8 cellular contexts compared by ENCODE assay signal in the genomic region with DNA sequence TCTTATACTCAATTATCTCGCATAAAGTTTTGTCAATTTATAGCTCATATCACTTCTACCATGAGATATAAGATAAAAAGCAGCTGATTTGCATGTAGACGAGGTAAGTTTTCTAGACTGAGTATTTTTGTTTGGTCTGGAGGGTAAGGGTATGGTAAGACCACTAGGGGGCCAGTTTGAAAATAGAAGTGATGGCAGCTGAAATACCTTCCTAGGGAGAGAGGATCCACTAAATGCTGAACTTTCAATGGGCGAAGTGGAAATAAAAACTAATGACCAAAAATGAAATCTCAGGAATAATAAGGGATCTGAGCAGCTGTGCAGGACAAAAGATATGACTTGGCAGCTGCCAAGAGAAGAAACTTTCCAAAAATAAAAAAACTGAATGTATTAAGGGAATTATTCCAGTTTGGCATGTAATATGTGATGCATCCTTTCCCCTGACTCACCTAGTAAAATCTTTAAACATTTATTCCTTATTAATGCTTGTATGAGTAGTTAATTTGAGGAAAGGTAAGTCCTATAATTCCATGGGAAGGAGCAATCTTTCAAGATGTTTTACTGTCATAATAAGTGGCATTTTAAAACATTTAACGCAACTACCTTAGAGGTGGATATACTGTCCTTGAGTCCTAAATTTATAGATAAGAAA.
A peak's percentile ranks its signal among the peaks of the same experiment; 100 is the strongest.
DNase-seq lines count a peak whose midpoint lies in the region; ATAC-seq, FAIRE-seq and TF ChIP-seq lines count a peak whose summit lies in the region.

No MANE protein-coding gene starts in this region.

- no peak overlapping the region for H3K4me3 ChIP-seq in fibroblast of villous mesenchyme (ENCODE audit: low read depth, low read length)

- intact Hi-C loops in Right ventricle myocardium superior (cut with DNase I), result no loop called here

- ATAC-seq in HG03045 (IDR thresholded peaks at IDR 0.05; ENCODE audit: unreplicated experiment) (no peak), Right ventricle myocardium superior (ENCODE audit: poor library complexity) (no peak)

- peak; percentile 43 for TF ChIP-seq CTCF in GM12873 (IDR thresholded peaks at IDR 0.05; ENCODE audit: insufficient read depth, low read depth, low read length, missing control alignments)
- TF ChIP-seq CTCF in fibroblast of villous mesenchyme (IDR thresholded peaks at IDR 0.05; ENCODE audit: insufficient read depth, low read depth, low read length), result peak; percentile 43

- DNase-seq in H54 (ENCODE audit: insufficient read length, low spot score), result peak; percentile 0
- peak; percentile 1 to 37 for DNase-seq in NCI-H526 (lab: John Stamatoyannopoulos, UW)
- peak; percentile 4 for DNase-seq in fibroblast of villous mesenchyme (ENCODE audit: low read depth)
- no peak for DNase-seq in activated CD4-positive, alpha-beta T cell treated with anti-CD3 and anti-CD28 coated beads for 4 hours
- no peak for DNase-seq in T1000 (lab: John Stamatoyannopoulos, UW)
- no peak for DNase-seq in Right ventricle myocardium superior

- peak; percentile 60 for FAIRE-seq in H54 (lab: Jason Lieb, UNC)

- no peak for TF ChIP-seq POLR2A in H54 (IDR thresholded peaks at IDR 0.05; ENCODE audit: low read depth, low read length)

Comparison
In these comparisons a context has a peak if more than half of its experiments do, and no peak if none do; other contexts are left out.
1. DNase-seq: peak in H54 (single experiment), NCI-H526 (2 of 2) and fibroblast of villous mesenchyme (single experiment); none in activated CD4-positive, alpha-beta T cell treated with anti-CD3 and anti-CD28 coated beads for 4 hours (0 of 2), T1000 (single experiment) and Right ventricle myocardium superior (single experiment).